In genomic region chr6:50962213-50962759, GRCh38 we compare ENCODE assay signal across 27 cellular contexts.
DNase-seq lines count a peak whose midpoint lies in the region; ATAC-seq, FAIRE-seq and TF ChIP-seq lines count a peak whose summit lies in the region.
"Had no signal": no experiment of that assay in that cellular context is flagged by ENCODE, and none has a peak within 500 bp of the region (broad histone marks: within the 10 kb centered on the region; RNA-seq: fewer than 3 reads in every experiment).

No MANE protein-coding gene starts in this region.

- H2AFZ ChIP-seq in OCI-LY7 (ENCODE audit: low read length), result no peak overlapping the region

- CTCF ChIA-PET in OCI-LY7 (lab: Charles Lee; ENCODE audit: unreplicated experiment), result no interaction called here

- H3K27ac ChIP-seq in OCI-LY7 (ENCODE audit: low read depth, low read length, poor library complexity, severe bottlenecking), result no peak overlapping the region
- H3K27ac ChIP-seq: A549, cardiac muscle cell, HL-60, tibial nerve had no signal

- POLR2A ChIA-PET in OCI-LY7 (lab: Charles Lee), result no interaction called here

- FAIRE-seq in HTR-8/SVneo (lab: Jason Lieb, UNC), result no peak
- FAIRE-seq: A549, endometrium had no signal

- no peaks in the 10 kb centered on the region for H3K9me2 ChIP-seq in OCI-LY7 (ENCODE audit: insufficient read depth, low read length)

- BruUV-seq in OCI-LY7 (replicated peaks; lab: Mats Ljungman, UMichigan), result no TSS peak

- H3K4me1 ChIP-seq in OCI-LY7 (ENCODE audit: insufficient read depth, low read length, poor library complexity, severe bottlenecking), result peaks cover 20% of the 10 kb centered on the region
- H3K4me1 ChIP-seq: A549, stomach, tibial nerve had no signal

- peak overlapping the region; percentile 37 for H3K4me2 ChIP-seq in OCI-LY7 (ENCODE audit: low read length)
- H3K4me2 ChIP-seq: A549 had no signal

- intact Hi-C loops in OCI-LY7 (cut with micrococcal nuclease; ENCODE audit: unreplicated experiment), result no loop called here

- H3K79me2 ChIP-seq in OCI-LY7 (ENCODE audit: insufficient read depth, low read depth, low read length), result no peaks in the 10 kb centered on the region

- DNase-seq in GF-D8 (lab: John Stamatoyannopoulos, UW) (peak; percentile 33), OCI-LY7 (ENCODE audit: low spot score) (no peak), germinal center (ENCODE audit: low spot score) (peak; percentile 1), activated gamma-delta T cell (lab: John Stamatoyannopoulos, UW) (no peak), HTR-8/SVneo (ENCODE audit: insufficient read length, low spot score) (no peak), NCI-H345 (lab: John Stamatoyannopoulos, UW) (no peak)
- DNase-seq in central memory CD4-positive, alpha-beta T cell, result no peak
- DNase-seq: activated CD4-positive, alpha-beta T cell treated with anti-CD3 and anti-CD28 coated beads for 36 hours; activated T-cell treated with anti-CD3 and anti-CD28 coated beads, Interleukin-2, amount 50 U/mL, for 72 hours; anterior cingulate cortex; COR-L47; DND-41; glutamatergic neuron; HFFc6; mammary epithelial cell; NCI-H1436 treated with DMSO at 0.1 percent for 48 hours; NCI-H524; retina; stimulated activated CD4-positive, alpha-beta T cell treated with anti-CD3 and anti-CD28 coated beads, Interleukin-4, amount 100 ng/mL, for 4 hours; stomach; SW 1271 had no signal

- H4K20me1 ChIP-seq in OCI-LY7 (ENCODE audit: insufficient read depth, low read length), result no peaks in the 10 kb centered on the region

- no peak for TF ChIP-seq CTCF in OCI-LY7 (conservative IDR thresholded peaks at IDR 0.05; ENCODE audit: low read length)

- H3K36me3 ChIP-seq in OCI-LY7 (ENCODE audit: insufficient read depth, low read length), result no peaks in the 10 kb centered on the region
- H3K36me3 ChIP-seq: cardiac muscle cell, stomach, tibial nerve had no signal

- H3K9me3 ChIP-seq in OCI-LY7 (ENCODE audit: low read length), result no peaks in the 10 kb centered on the region
- H3K9me3 ChIP-seq: A549, stomach, tibial nerve had no signal

- ATAC-seq in HG02870 (IDR thresholded peaks at IDR 0.05; ENCODE audit: unreplicated experiment), result peak; percentile 43
- ATAC-seq: A549; activated CD4-positive, alpha-beta T cell treated with anti-CD3 and anti-CD28 coated beads for 36 hours; activated T-cell treated with anti-CD3 and anti-CD28 coated beads, Interleukin-2, amount 50 U/mL, for 72 hours had no signal

- H3K4me3 ChIP-seq in OCI-LY7 (ENCODE audit: low read depth, low read length, poor library complexity, severe bottlenecking), result no peak overlapping the region
- H3K4me3 ChIP-seq: A549, cardiac muscle cell, stomach, tibial nerve had no signal

Comparison
In these comparisons a context has a peak if more than half of its experiments do, and no peak if none do; other contexts are left out.
1. DNase-seq: peak in GF-D8 (single experiment) and germinal center (single experiment); none in OCI-LY7 (single experiment), activated gamma-delta T cell (single experiment), HTR-8/SVneo (single experiment), NCI-H345 (single experiment) and central memory CD4-positive, alpha-beta T cell (single experiment).